Comparison of ENCODE assay signal across 13 cellular contexts in genomic region chr14:37546621-37547447, GRCh38. TPM values are rescaled to one million over a fixed set of nuclear protein-coding genes. Genes with fewer than 3 reads are reported as not detected.
DNase-seq lines count a peak whose midpoint lies in the region; ATAC-seq and TF ChIP-seq lines count a peak whose summit lies in the region.
"Had no signal": no experiment of that assay in that cellular context is flagged by ENCODE, and none has a peak within 500 bp of the region (broad histone marks: within the 10 kb centered on the region; RNA-seq: fewer than 3 reads in every experiment).

No MANE protein-coding gene starts in this region.

- no peak overlapping the region for H3K9ac ChIP-seq in smooth muscle cell (ENCODE audit: low read depth)

- no peaks in the 10 kb centered on the region for H3K9me2 ChIP-seq in hepatocyte (replicated peaks; ENCODE audit: insufficient read depth)

- DNase-seq in NCI-H2171 treated with DMSO at 0.1 percent for 48 hours (lab: John Stamatoyannopoulos, UW) (peak; percentile 43), NCI-H2171 (lab: John Stamatoyannopoulos, UW) (no peak), NCI-H510A treated with DMSO at 0.1 percent for 48 hours (lab: John Stamatoyannopoulos, UW) (peak; percentile 61), hepatocyte (ENCODE audit: low spot score) (peak; percentile 41), smooth muscle cell (lab: John Stamatoyannopoulos, UW; ENCODE audit: unreplicated experiment) (no peak), epidermal melanocyte (ENCODE audit: insufficient read length, low spot score) (no peak), GM13977 (ENCODE audit: low spot score) (no peak)
- no peak for DNase-seq in CD4-positive, alpha-beta T cell
- DNase-seq: activated CD8-positive, alpha-beta T cell treated with anti-CD3 and anti-CD28 coated beads for 36 hours; activated naive CD8-positive, alpha-beta T cell treated with anti-CD3 and anti-CD28 coated beads, Interleukin-2, amount 10 ng/mL, durations not matched to agents 7 days and 5 days; NCI-H226 had no signal

- H3K4me2 ChIP-seq in hepatocyte = peak overlapping the region; percentile 68
- peak overlapping the region; percentile 60 for H3K4me2 ChIP-seq in smooth muscle cell

- no peak overlapping the region for H3K4me3 Mint-ChIP-seq in CD4-positive, alpha-beta T cell
- H3K4me3 Mint-ChIP-seq: activated CD8-positive, alpha-beta T cell treated with anti-CD3 and anti-CD28 coated beads for 36 hours; activated naive CD8-positive, alpha-beta T cell treated with anti-CD3 and anti-CD28 coated beads, Interleukin-2, amount 10 ng/mL, durations not matched to agents 7 days and 5 days had no signal

- no peaks in the 10 kb centered on the region for H3K27me3 Mint-ChIP-seq in CD4-positive, alpha-beta T cell
- H3K27me3 Mint-ChIP-seq: activated CD8-positive, alpha-beta T cell treated with anti-CD3 and anti-CD28 coated beads for 36 hours; activated naive CD8-positive, alpha-beta T cell treated with anti-CD3 and anti-CD28 coated beads, Interleukin-2, amount 10 ng/mL, durations not matched to agents 7 days and 5 days had no signal

- H3K79me2 ChIP-seq in hepatocyte (no peaks in the 10 kb centered on the region), smooth muscle cell (ENCODE audit: low read depth) (no peaks in the 10 kb centered on the region)

- intact Hi-C loops in CD4-positive, alpha-beta T cell (cut with DNase I, micrococcal nuclease) = no loop called here

- H3K36me3 Mint-ChIP-seq in CD4-positive, alpha-beta T cell (ENCODE audit: low read depth) = no peaks in the 10 kb centered on the region
- H3K36me3 Mint-ChIP-seq: activated naive CD8-positive, alpha-beta T cell treated with anti-CD3 and anti-CD28 coated beads, Interleukin-2, amount 10 ng/mL, durations not matched to agents 7 days and 5 days had no signal

- no peaks in the 10 kb centered on the region for H3F3A ChIP-seq in smooth muscle cell (ENCODE audit: low read depth)

- no peaks in the 10 kb centered on the region for H3K9me3 ChIP-seq in hepatocyte (ENCODE audit: low read depth)
- H3K9me3 ChIP-seq in smooth muscle cell (replicated peaks; ENCODE audit: low read depth) = no peaks in the 10 kb centered on the region
- H3K9me3 ChIP-seq in CD4-positive, alpha-beta T cell (ENCODE audit: control insufficient read depth, low read length) = no peaks in the 10 kb centered on the region
- H3K9me3 ChIP-seq: neutrophil had no signal

- CTCF ChIA-PET in CD4-positive, alpha-beta T cell (lab: Charles Lee) = no interaction called here

- H3K4me1 Mint-ChIP-seq in CD4-positive, alpha-beta T cell (ENCODE audit: low read depth) = no peaks in the 10 kb centered on the region
- H3K4me1 Mint-ChIP-seq: activated naive CD8-positive, alpha-beta T cell treated with anti-CD3 and anti-CD28 coated beads, Interleukin-2, amount 10 ng/mL, durations not matched to agents 7 days and 5 days had no signal

- no peak for ATAC-seq in CD4-positive, alpha-beta T cell (ENCODE audit: poor library complexity)
- ATAC-seq: activated CD8-positive, alpha-beta T cell treated with anti-CD3 and anti-CD28 coated beads for 36 hours had no signal

- H3K27ac ChIP-seq in hepatocyte = peak overlapping the region; percentile 79
- H3K27ac ChIP-seq in smooth muscle cell (ENCODE audit: low read depth) = no peak overlapping the region
- no peak overlapping the region for H3K27ac ChIP-seq in CD4-positive, alpha-beta T cell (ENCODE audit: low read depth, low read length)
- H3K27ac ChIP-seq: HL-60, neutrophil had no signal

- H3K4me1 ChIP-seq in hepatocyte (ENCODE audit: insufficient read depth) (peaks cover 13% of the 10 kb centered on the region), smooth muscle cell (ENCODE audit: low read depth) (peaks cover 6% of the 10 kb centered on the region)

- in situ Hi-C loops in GM13977 (cut with MboI; ENCODE audit: low pct_unique_long_range_greater_than_20kb, low sequenced_read_pairs, unreplicated experiment) = no loop called here

- TF ChIP-seq CTCF in hepatocyte (IDR thresholded peaks at IDR 0.05; ENCODE audit: poor library complexity) (no peak), smooth muscle cell (IDR thresholded peaks at IDR 0.05; ENCODE audit: borderline replicate concordance, insufficient read depth, poor library complexity, severe bottlenecking) (no peak), GM13977 (IDR thresholded peaks at IDR 0.05; ENCODE audit: extremely low read depth, insufficient read depth, missing control alignments) (no peak)
- TF ChIP-seq CTCF in CD4-positive, alpha-beta T cell (IDR thresholded peaks at IDR 0.05) = no peak

- H3K9me3 Mint-ChIP-seq in CD4-positive, alpha-beta T cell = peaks cover under 1% of the 10 kb centered on the region
- H3K9me3 Mint-ChIP-seq: activated CD8-positive, alpha-beta T cell treated with anti-CD3 and anti-CD28 coated beads for 36 hours; activated naive CD8-positive, alpha-beta T cell treated with anti-CD3 and anti-CD28 coated beads, Interleukin-2, amount 10 ng/mL, durations not matched to agents 7 days and 5 days had no signal

- no peak overlapping the region for H3K27ac Mint-ChIP-seq in CD4-positive, alpha-beta T cell
- H3K27ac Mint-ChIP-seq: activated CD8-positive, alpha-beta T cell treated with anti-CD3 and anti-CD28 coated beads for 36 hours; activated naive CD8-positive, alpha-beta T cell treated with anti-CD3 and anti-CD28 coated beads, Interleukin-2, amount 10 ng/mL, durations not matched to agents 7 days and 5 days had no signal

- POLR2A ChIA-PET in CD4-positive, alpha-beta T cell (lab: Charles Lee) = no interaction called here

- H2AFZ ChIP-seq in hepatocyte (no peak overlapping the region), smooth muscle cell (ENCODE audit: low read depth) (no peak overlapping the region)

- H4K20me1 ChIP-seq in hepatocyte (ENCODE audit: insufficient read depth, poor library complexity, severe bottlenecking) (no peaks in the 10 kb centered on the region), smooth muscle cell (ENCODE audit: low read depth) (no peaks in the 10 kb centered on the region)

- WGBS in hepatocyte (ENCODE audit: low lambda C conversion rate, missing lambda C conversion rate) = 24% methylated on average over 6 of the region's 6 CpGs
- 34% methylated on average over 6 of the region's 6 CpGs for WGBS in smooth muscle cell (ENCODE audit: low lambda C conversion rate)

- no peaks in the 10 kb centered on the region for H3K27me3 ChIP-seq in hepatocyte
- H3K27me3 ChIP-seq in smooth muscle cell (ENCODE audit: low read depth) = no peaks in the 10 kb centered on the region
- H3K27me3 ChIP-seq in CD4-positive, alpha-beta T cell (ENCODE audit: control insufficient read depth, insufficient read depth, low read length) = no peaks in the 10 kb centered on the region
- H3K27me3 ChIP-seq: neutrophil had no signal

- H3K4me3 ChIP-seq in hepatocyte (no peak overlapping the region), smooth muscle cell (peak overlapping the region; percentile 37)

- H3K36me3 ChIP-seq in hepatocyte (replicated peaks; ENCODE audit: insufficient read depth, low read depth) (no peaks in the 10 kb centered on the region), smooth muscle cell (ENCODE audit: low read depth) (no peaks in the 10 kb centered on the region)
- H3K36me3 ChIP-seq: neutrophil had no signal

RNA-seq across cellular contexts. Expression of gene FOXA1, which starts 48.2 kb away (rescaled TPM):
- total RNA-seq in hepatocyte (87.9 and 89.2 TPM in 2 replicates), smooth muscle cell (0.18 and 0.99 TPM in 2 replicates)
- polyA plus RNA-seq in hepatocyte (75.3 and 85.7 TPM in 2 replicates), smooth muscle cell (0.74 TPM in 1 of 2 replicates, not detected in the other)
- total RNA-seq in CD4-positive, alpha-beta T cell = not detected
- total RNA-seq: activated CD8-positive, alpha-beta T cell treated with anti-CD3 and anti-CD28 coated beads for 36 hours; activated naive CD8-positive, alpha-beta T cell treated with anti-CD3 and anti-CD28 coated beads, Interleukin-2, amount 10 ng/mL, durations not matched to agents 7 days and 5 days had no signal

RNA-seq across cellular contexts. Expression of gene TTC6, which starts 48.6 kb away (rescaled TPM):
- 20.1 and 20.8 TPM in 2 replicates for total RNA-seq in hepatocyte
- 6.4 and 8.8 TPM in 2 replicates for polyA plus RNA-seq in hepatocyte
- not detected in 2 replicates for total RNA-seq in smooth muscle cell
- polyA plus RNA-seq in smooth muscle cell = not detected in 2 replicates
- total RNA-seq in CD4-positive, alpha-beta T cell = not detected
- total RNA-seq: activated CD8-positive, alpha-beta T cell treated with anti-CD3 and anti-CD28 coated beads for 36 hours; activated naive CD8-positive, alpha-beta T cell treated with anti-CD3 and anti-CD28 coated beads, Interleukin-2, amount 10 ng/mL, durations not matched to agents 7 days and 5 days had no signal

Comparison
In these comparisons a context has a peak if more than half of its experiments do, and no peak if none do; other contexts are left out.
1. DNase-seq: peak in NCI-H2171 treated with DMSO at 0.1 percent for 48 hours (single experiment), NCI-H510A treated with DMSO at 0.1 percent for 48 hours (single experiment) and hepatocyte (single experiment); none in NCI-H2171 (single experiment), smooth muscle cell (single experiment), CD4-positive, alpha-beta T cell (0 of 10), epidermal melanocyte (single experiment) and GM13977 (single experiment).
2. RNA of gene FOXA1, which starts 48.2 kb away (total RNA-seq): 87.9 to 89.2 TPM in hepatocyte; not detected in CD4-positive, alpha-beta T cell and 0.18 to 0.99 TPM in smooth muscle cell; every median in the first group is over 10 times any median in the second.
3. RNA of gene TTC6, which starts 48.6 kb away (total RNA-seq): 20.1 to 20.8 TPM in hepatocyte; not detected in smooth muscle cell and not detected in CD4-positive, alpha-beta T cell; every median in the first group is over 10 times any median in the second.